In the genomic region with DNA sequence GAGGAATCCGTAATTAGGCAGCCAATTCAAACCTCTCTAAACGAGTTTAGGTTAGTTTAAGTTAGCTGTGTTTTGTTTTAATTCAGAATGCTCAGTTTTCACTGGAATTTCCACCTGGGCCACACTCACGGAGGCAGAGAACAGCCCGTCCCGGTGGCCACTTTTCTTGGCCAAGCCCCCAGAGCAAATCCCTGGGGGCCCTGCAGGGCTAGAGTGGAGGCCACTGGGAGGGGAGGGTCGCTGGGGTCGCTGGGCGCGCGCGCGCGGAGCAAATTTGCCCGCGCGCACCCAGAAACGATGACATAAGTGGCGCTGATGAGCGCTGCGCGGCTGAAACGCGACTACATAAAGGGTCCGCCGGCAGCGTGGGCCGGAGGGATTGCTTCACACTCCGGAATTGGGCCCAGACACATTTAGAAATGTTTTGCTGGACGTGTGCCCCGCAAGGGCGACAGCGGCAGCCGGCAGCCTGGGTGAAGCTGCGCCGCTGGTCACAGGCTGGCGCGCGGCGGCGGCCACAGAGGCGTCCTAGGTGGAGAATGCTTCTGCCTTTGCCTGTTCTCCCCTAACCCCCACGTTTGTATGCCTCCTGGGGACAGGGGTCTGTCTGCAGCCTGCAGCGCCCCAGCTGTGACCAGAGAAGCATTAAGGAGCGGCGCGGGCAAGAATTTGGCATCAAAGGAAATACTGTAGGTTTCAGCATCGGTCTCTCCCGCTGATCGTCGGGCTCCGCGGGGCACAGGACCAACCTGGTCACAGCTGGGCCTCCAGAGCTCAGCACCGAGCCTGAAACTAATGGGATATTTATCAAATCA, we compare ENCODE assay signal across 19 cellular contexts. TPM values are rescaled to one million over a fixed set of nuclear protein-coding genes. Genes with fewer than 3 reads are reported as not detected.
DNase-seq lines count a peak whose midpoint lies in the region; ATAC-seq and TF ChIP-seq lines count a peak whose summit lies in the region.
"Had no signal": no experiment of that assay in that cellular context is flagged by ENCODE, and none has a peak within 500 bp of the region (broad histone marks: within the 10 kb centered on the region; RNA-seq: fewer than 3 reads in every experiment).

No MANE protein-coding gene starts in this region.

- H3K4me1 Mint-ChIP-seq in progenitor cell of endocrine pancreas (ENCODE audit: low read depth), result no peaks in the 10 kb centered on the region
- H3K4me1 Mint-ChIP-seq: CD14-positive monocyte had no signal

- H3K4me1 ChIP-seq in ascending aorta, result peaks cover 0 to 5% of the 10 kb centered on the region in 2 donors
- H3K4me1 ChIP-seq in left ventricle myocardium inferior, result peaks cover 24% of the 10 kb centered on the region
- peaks cover 5 to 16% of the 10 kb centered on the region in 2 donors for H3K4me1 ChIP-seq in thyroid gland

- H3K4me3 ChIP-seq in H7 (ENCODE audit: insufficient read depth, low read depth, low read length) (no peak overlapping the region), ascending aorta (peak overlapping the region; percentile 16 to 33), left ventricle myocardium inferior (peak overlapping the region; percentile 51), neural cell (ENCODE audit: low read length) (peak overlapping the region; percentile 35), thyroid gland (replicated peaks in 1 of 3) (no peak overlapping the region)

- H3K36me3 ChIP-seq in H7 (replicated peaks; ENCODE audit: control insufficient read depth, insufficient read depth, low read length), result no peaks in the 10 kb centered on the region
- no peaks in the 10 kb centered on the region for H3K36me3 ChIP-seq in ascending aorta
- no peaks in the 10 kb centered on the region for H3K36me3 ChIP-seq in left ventricle myocardium inferior
- no peaks in the 10 kb centered on the region for H3K36me3 ChIP-seq in neural cell (ENCODE audit: insufficient read depth, low read length)
- H3K36me3 ChIP-seq in thyroid gland, result no peaks in the 10 kb centered on the region

- peaks cover 100% of the 10 kb centered on the region for H3K27me3 Mint-ChIP-seq in progenitor cell of endocrine pancreas

- no peak for TF ChIP-seq EP300 in neural cell (conservative IDR thresholded peaks at IDR 0.05; ENCODE audit: poor library complexity, severe bottlenecking)

- TF ChIP-seq CTCF in ascending aorta (IDR thresholded peaks at IDR 0.05) (no peak), left ventricle myocardium inferior (IDR thresholded peaks at IDR 0.05; ENCODE audit: borderline replicate concordance) (no peak), neural cell (IDR thresholded peaks at IDR 0.05; ENCODE audit: poor library complexity, severe bottlenecking) (no peak), progenitor cell of endocrine pancreas (IDR thresholded peaks at IDR 0.05; ENCODE audit: unreplicated experiment) (no peak), thyroid gland (IDR thresholded peaks at IDR 0.05) (no peak)

- TF ChIP-seq RAD21 in neural cell (conservative IDR thresholded peaks at IDR 0.05), result no peak

- no peaks in the 10 kb centered on the region for H3K9me3 ChIP-seq in ascending aorta
- no peaks in the 10 kb centered on the region for H3K9me3 ChIP-seq in left ventricle myocardium inferior (replicated peaks)
- no peaks in the 10 kb centered on the region for H3K9me3 ChIP-seq in neural cell (ENCODE audit: low read length)
- no peaks in the 10 kb centered on the region for H3K9me3 ChIP-seq in thyroid gland

- H2AFZ ChIP-seq in neural cell (ENCODE audit: low read depth, low read length), result no peak overlapping the region

- ATAC-seq in GM19452 (IDR thresholded peaks at IDR 0.05; ENCODE audit: unreplicated experiment), result no peak
- ATAC-seq: Panc1 had no signal

- no peaks in the 10 kb centered on the region for H3K9me2 ChIP-seq in neural cell (ENCODE audit: insufficient read depth, low read length)

- intact Hi-C loops in ascending aorta (cut with DNase I), result no loop called here
- intact Hi-C loops in left ventricle myocardium inferior (cut with micrococcal nuclease), result no loop called here
- intact Hi-C loops in thyroid gland (cut with DNase I), result no loop called here

- H3K9me3 Mint-ChIP-seq in progenitor cell of endocrine pancreas (ENCODE audit: low read depth), result no peaks in the 10 kb centered on the region
- H3K9me3 Mint-ChIP-seq: HFFc6 had no signal

- H3K27ac ChIP-seq in ascending aorta, result no peak overlapping the region
- no peak overlapping the region for H3K27ac ChIP-seq in left ventricle myocardium inferior (replicated peaks)
- H3K27ac ChIP-seq in neural cell (ENCODE audit: low read length), result no peak overlapping the region
- H3K27ac ChIP-seq in thyroid gland, result no peak overlapping the region

- H3K9ac ChIP-seq in neural cell (ENCODE audit: low read length), result no peak overlapping the region

- no peaks in the 10 kb centered on the region for H4K20me1 ChIP-seq in neural cell (ENCODE audit: insufficient read depth)

- no peaks in the 10 kb centered on the region for H3F3A ChIP-seq in neural cell (ENCODE audit: insufficient read depth, low read length, poor library complexity, severe bottlenecking)

- no peak overlapping the region for H3K27ac Mint-ChIP-seq in progenitor cell of endocrine pancreas
- H3K27ac Mint-ChIP-seq: CD14-positive monocyte, HFFc6 had no signal

- H3K79me2 ChIP-seq in neural cell (replicated peaks; ENCODE audit: insufficient read depth, low read length), result no peaks in the 10 kb centered on the region

- H3K4me2 ChIP-seq in neural cell (ENCODE audit: low read length), result no peak overlapping the region

- no peaks in the 10 kb centered on the region for H3K36me3 Mint-ChIP-seq in progenitor cell of endocrine pancreas (ENCODE audit: insufficient read depth)
- H3K36me3 Mint-ChIP-seq: CD14-positive monocyte had no signal

- no peak for TF ChIP-seq POLR2A in thyroid gland (IDR thresholded peaks at IDR 0.05)

- WGBS in thyroid gland, 2 donors, result 5 to 6% methylated on average over 44 to 50 of the region's 53 CpGs

- DNase-seq in H7 (peak; percentile 64), ascending aorta (ENCODE audit: low spot score in 2 of 2) (no peak), left ventricle myocardium inferior (peak; percentile 24), progenitor cell of endocrine pancreas (ENCODE audit: low spot score, unreplicated experiment) (no peak), GOT3 (lab: John Stamatoyannopoulos, UW) (no peak), thyroid gland (no peak)
- DNase-seq: COR-L47, HFFc6, KG1, NCI-H1048, NCI-H187 treated with DMSO at 0.1 percent for 48 hours, NCI-H2171 treated with DMSO at 0.1 percent for 48 hours, SHP77 treated with DMSO at 0.1 percent for 48 hours had no signal

- H3K4me3 Mint-ChIP-seq in progenitor cell of endocrine pancreas (ENCODE audit: low read depth), result no peak overlapping the region
- H3K4me3 Mint-ChIP-seq: HFFc6 had no signal

- peaks cover 100% of the 10 kb centered on the region for H3K27me3 ChIP-seq in H7 (ENCODE audit: control insufficient read depth, insufficient read depth, low read length)
- H3K27me3 ChIP-seq in ascending aorta, result peaks cover 14% of the 10 kb centered on the region
- peaks cover 100% of the 10 kb centered on the region for H3K27me3 ChIP-seq in left ventricle myocardium inferior (ENCODE audit: low read depth)
- H3K27me3 ChIP-seq in neural cell (ENCODE audit: insufficient read depth, low read depth, low read length), result peaks cover 100% of the 10 kb centered on the region
- H3K27me3 ChIP-seq in thyroid gland, result peaks cover 60% of the 10 kb centered on the region

TF ChIP-seq in neural cell, 6 proteins besides CTCF, POLR2A, EP300 and RAD21:
- TF ChIP-seq EZH2 (IDR thresholded peaks at IDR 0.05; ENCODE audit: borderline replicate concordance, insufficient read depth, low read length, poor library complexity, severe bottlenecking), result peak; percentile 89
- TF ChIP-seq REST (IDR thresholded peaks at IDR 0.05; ENCODE audit: borderline replicate concordance), result no peak

RNA-seq across cellular contexts. Expression of gene TBX5, which starts 37.9 kb away (rescaled TPM):
- not detected in 2 replicates for total RNA-seq in H7 (2014; rRNA removed; shearing (Covaris generic))
- total RNA-seq in ascending aorta (not detected), left ventricle myocardium inferior (75.1 TPM), progenitor cell of endocrine pancreas (not detected in 2 replicates), thyroid gland (1 to 10 TPM in 2 of 4 donors, under 1 TPM in 2; 0.27 to 2.3 (median 1.0) TPM)
- polyA plus RNA-seq in neural cell, result not detected in 2 replicates
- not detected in 2 replicates for polyA minus RNA-seq in neural cell
- total RNA-seq: M059J, NCI-H460 had no signal
- polyA plus RNA-seq: CD14-positive monocyte had no signal

Comparison
In these comparisons a context has a peak if more than half of its experiments do, and no peak if none do; other contexts are left out.
1. DNase-seq: peak in H7 (single experiment) and left ventricle myocardium inferior (single experiment); none in ascending aorta (0 of 2), progenitor cell of endocrine pancreas (single experiment), GOT3 (single experiment) and thyroid gland (0 of 2).
2. H3K4me3 ChIP-seq: peak in ascending aorta (2 of 2), left ventricle myocardium inferior (single experiment) and neural cell (single experiment); none in H7 (single experiment) and thyroid gland (0 of 3).
3. RNA of gene TBX5, which starts 37.9 kb away (total RNA-seq): 75.1 TPM in left ventricle myocardium inferior (single experiment); 0.27 to 2.3 TPM in thyroid gland, not detected in H7, not detected in ascending aorta (single experiment) and not detected in progenitor cell of endocrine pancreas; every median in the first group is over 10 times any median in the second.